Comparison of ENCODE assay signal across 8 cellular contexts in the genomic region with DNA sequence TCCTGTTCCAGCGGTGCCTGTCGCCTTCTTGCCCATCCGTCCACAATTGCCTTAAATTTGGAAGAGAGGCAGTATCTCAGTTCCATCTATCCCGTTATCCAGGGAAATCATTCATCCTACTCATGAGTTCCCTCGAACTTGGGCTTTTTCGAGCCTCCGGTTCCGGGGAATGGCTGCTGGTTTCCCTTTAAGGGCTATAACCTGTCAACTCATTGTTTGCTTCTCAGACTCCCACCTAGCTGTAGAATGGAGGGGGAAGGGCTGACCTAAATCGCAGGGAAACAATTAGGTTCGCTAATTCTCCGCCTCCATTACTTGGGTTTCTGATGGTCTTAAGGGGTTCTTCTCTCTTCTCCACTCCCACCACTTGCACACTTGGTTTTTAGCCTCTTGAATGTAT. TPM values are rescaled to one million over a fixed set of nuclear protein-coding genes. Genes with fewer than 3 reads are reported as not detected.
DNase-seq lines count a peak whose midpoint lies in the region; ATAC-seq and TF ChIP-seq lines count a peak whose summit lies in the region.

No MANE protein-coding gene starts in this region.

- ATAC-seq in HG03039 (IDR thresholded peaks at IDR 0.05; ENCODE audit: unreplicated experiment): no peak
- ATAC-seq in GM18870 (IDR thresholded peaks at IDR 0.05; ENCODE audit: unreplicated experiment): no peak

- H3K36me3 Mint-ChIP-seq in Caco-2 (ENCODE audit: insufficient read depth, unreplicated experiment): peaks cover 38% of the 10 kb centered on the region
- peaks cover 15% of the 10 kb centered on the region for H3K36me3 Mint-ChIP-seq in osteocyte (ENCODE audit: unreplicated experiment)

- peaks cover 13% of the 10 kb centered on the region for H3K4me1 ChIP-seq in Caco-2
- H3K4me1 ChIP-seq in MM.1S (ENCODE audit: low read length): peaks cover 10% of the 10 kb centered on the region; the same call in 1 of the 2 replicates
- peaks cover 7% of the 10 kb centered on the region for H3K4me1 ChIP-seq in endocrine pancreas (ENCODE audit: control insufficient read depth, insufficient read depth, low read length)

- H3K4me3 Mint-ChIP-seq in Caco-2 (ENCODE audit: unreplicated experiment) (peak overlapping the region; percentile 69), osteocyte (ENCODE audit: unreplicated experiment) (peak overlapping the region; percentile 80)

- H3K4me3 ChIP-seq in Caco-2 (ENCODE audit: low read depth, low read length) (peak overlapping the region; percentile 63), MM.1S (ENCODE audit: low read length) (peak overlapping the region; percentile 86), endocrine pancreas (ENCODE audit: control insufficient read depth, insufficient read depth, low read length) (peak overlapping the region; percentile 69)

- H3K4me2 ChIP-seq in MM.1S (ENCODE audit: low read depth, low read length): peak overlapping the region; percentile 70

- H3K4me1 Mint-ChIP-seq in Caco-2 (ENCODE audit: low read depth, unreplicated experiment) (peaks cover 17% of the 10 kb centered on the region), osteocyte (ENCODE audit: unreplicated experiment) (peaks cover 24% of the 10 kb centered on the region)

- peaks cover 39% of the 10 kb centered on the region for H3K79me2 ChIP-seq in MM.1S (ENCODE audit: low read length)

- no peak for DNase-seq in Caco-2
- DNase-seq in MM.1S: no peak
- no peak for DNase-seq in osteocyte (ENCODE audit: extremely low spot score, unreplicated experiment)
- DNase-seq in SW480 (ENCODE audit: low spot score): no peak
- DNase-seq in hepatic stellate cell (ENCODE audit: low spot score): no peak

- POLR2A ChIA-PET in Caco-2 (lab: Charles Lee): interaction anchor here (1.7 to 1.8 kb wide), 2 partner anchors 41 to 44 kb away, joined by 4 to 9 read pairs; partner anchors contain the start of gene APBB2

- H4K20me1 ChIP-seq in MM.1S (ENCODE audit: insufficient read depth, low read length): no peaks in the 10 kb centered on the region

- peak overlapping the region; percentile 79 for H3K9ac ChIP-seq in MM.1S (ENCODE audit: low read length)
- H3K9ac ChIP-seq in endocrine pancreas (ENCODE audit: control insufficient read depth, insufficient read depth, low read length): no peak overlapping the region

- intact Hi-C loops in Caco-2 (cut with micrococcal nuclease; ENCODE audit: unreplicated experiment): no loop called here

- H3K27me3 Mint-ChIP-seq in Caco-2 (ENCODE audit: insufficient read depth, unreplicated experiment): peaks cover 9% of the 10 kb centered on the region
- peaks cover 21% of the 10 kb centered on the region for H3K27me3 Mint-ChIP-seq in osteocyte (ENCODE audit: unreplicated experiment)

- H3K27me3 ChIP-seq in Caco-2 (replicated peaks; ENCODE audit: control insufficient read depth, insufficient read depth, low read length) (no peaks in the 10 kb centered on the region), MM.1S (replicated peaks; ENCODE audit: insufficient read depth, low read length) (0 out of 2 replicates have a peak, but pooled peaks cover 4% of the 10 kb centered on the region), endocrine pancreas (ENCODE audit: control insufficient read depth, insufficient read depth, low read length) (no peaks in the 10 kb centered on the region)

- CTCF ChIA-PET in Caco-2 (lab: Charles Lee): interaction anchor here (1.0 kb wide), 1 partner anchor 404 kb away, joined by 3 read pairs; no protein-coding TSS in a partner anchor

- no peaks in the 10 kb centered on the region for H3K9me2 ChIP-seq in MM.1S (replicated peaks; ENCODE audit: insufficient read depth, low read length)

- H3K27ac Mint-ChIP-seq in Caco-2 (ENCODE audit: unreplicated experiment): no peak overlapping the region
- peak overlapping the region; percentile 65 for H3K27ac Mint-ChIP-seq in osteocyte (ENCODE audit: unreplicated experiment)

- peak overlapping the region; percentile 44; the same call in 1 of the 2 replicates for H3K27ac ChIP-seq in MM.1S (ENCODE audit: low read length)

- no peak for TF ChIP-seq CTCF in Caco-2 (IDR thresholded peaks at IDR 0.05; ENCODE audit: insufficient read depth in 1 of 2, low read depth in 1 of 2, low read length in 1 of 2, severe bottlenecking in 1 of 2, unreplicated experiment in 1 of 2)
- no peak for TF ChIP-seq CTCF in MM.1S (IDR thresholded peaks at IDR 0.05; ENCODE audit: low read length)
- no peak for TF ChIP-seq CTCF in osteocyte (IDR thresholded peaks at IDR 0.05)

- BruUV-seq in Caco-2 (replicated peaks; lab: Mats Ljungman, UMichigan): no TSS peak

- no peaks in the 10 kb centered on the region for H3K36me3 ChIP-seq in Caco-2 (ENCODE audit: control insufficient read depth, insufficient read depth, low read length)
- H3K36me3 ChIP-seq in MM.1S (replicated peaks; ENCODE audit: insufficient read depth, low read length): peaks cover 20% of the 10 kb centered on the region
- H3K36me3 ChIP-seq in endocrine pancreas (ENCODE audit: control insufficient read depth, insufficient read depth, low read length): no peaks in the 10 kb centered on the region

- H3K9me3 Mint-ChIP-seq in Caco-2 (ENCODE audit: unreplicated experiment): no peaks in the 10 kb centered on the region
- no peaks in the 10 kb centered on the region for H3K9me3 Mint-ChIP-seq in osteocyte (ENCODE audit: unreplicated experiment)

- peaks cover 24% of the 10 kb centered on the region for H3F3A ChIP-seq in MM.1S (ENCODE audit: insufficient read depth, low read length)

- H2AFZ ChIP-seq in MM.1S (ENCODE audit: low read length): peak overlapping the region; percentile 69

- H3K9me3 ChIP-seq in Caco-2 (no peaks in the 10 kb centered on the region), MM.1S (replicated peaks; ENCODE audit: insufficient read depth, low read length) (no peaks in the 10 kb centered on the region), endocrine pancreas (ENCODE audit: control insufficient read depth, low read length) (no peaks in the 10 kb centered on the region)

RNA-seq across cellular contexts. Expression of gene UCHL1, which starts 1.2 kb away (rescaled TPM):
- total RNA-seq in Caco-2 (2022) (198 and 233 TPM in 2 replicates), osteocyte (167 and 168 TPM in 2 replicates)

RNA-seq across cellular contexts. Expression of gene APBB2, which starts 43.6 kb away (rescaled TPM):
- 80.7 and 88.6 TPM in 2 replicates for total RNA-seq in Caco-2 (2022)
- 56.2 and 62.0 TPM in 2 replicates for total RNA-seq in osteocyte
